Comparison of ENCODE assay signal across 1 cellular context in genomic region chr2:120293991-120294329, GRCh38.
TF ChIP-seq lines count a peak whose summit lies in the region.

No MANE protein-coding gene starts in this region.

TF ChIP-seq in GM23338, 12 proteins besides CTCF, POLR2A, EP300 and RAD21 (continued from another document):
- TF ChIP-seq ZNF462 (CRISPR knock-in tag; IDR thresholded peaks at IDR 0.05) (no peak), STAT1 (IDR thresholded peaks at IDR 0.05; ENCODE audit: unreplicated experiment) (no peak)
